Comparison of ENCODE assay signal across 23 cellular contexts in genomic region chr2:62319061-62319460, GRCh38.
A peak's percentile ranks its signal among the peaks of the same experiment; 100 is the strongest.
DNase-seq lines count a peak whose midpoint lies in the region; ATAC-seq, FAIRE-seq and TF ChIP-seq lines count a peak whose summit lies in the region.
"Had no signal": no experiment of that assay in that cellular context is flagged by ENCODE, and none has a peak within 500 bp of the region (broad histone marks: within the 10 kb centered on the region; RNA-seq: fewer than 3 reads in every experiment).

No MANE protein-coding gene starts in this region.

- peaks cover 35% of the 10 kb centered on the region for H3K4me1 Mint-ChIP-seq in WTC11
- peaks cover 6% of the 10 kb centered on the region for H3K4me1 Mint-ChIP-seq in chondrocyte (ENCODE audit: low read depth)

- no peak overlapping the region for H3K27ac ChIP-seq in ovary
- H3K27ac ChIP-seq: esophagus muscularis mucosa, right atrium auricular region, SJSA1 had no signal

- H3K27me3 ChIP-seq in ovary: no peaks in the 10 kb centered on the region
- H3K27me3 ChIP-seq: esophagus muscularis mucosa, right atrium auricular region, SJSA1 had no signal

- H3K9me3 Mint-ChIP-seq in WTC11: peaks cover 4% of the 10 kb centered on the region
- no peaks in the 10 kb centered on the region for H3K9me3 Mint-ChIP-seq in chondrocyte (ENCODE audit: low read depth)

- DNase-seq in GM12892 (ENCODE audit: insufficient read length) (no peak), WTC11 (ENCODE audit: low spot score) (no peak), chondrocyte (ENCODE audit: low spot score) (no peak), ovary (peak; percentile 39 to 55 (median 49)), GM13976 (ENCODE audit: low spot score) (no peak), middle frontal gyrus (ENCODE audit: extremely low spot score, low spot score) (no peak)
- DNase-seq: activated CD4-positive, CD25-positive, alpha-beta regulatory T cell; Caco-2; effector CD4-positive, alpha-beta T cell; NCI-H146; NCI-H2171 treated with DMSO at 0.1 percent for 48 hours; NCI-H774; nucleus accumbens; stimulated activated naive CD4-positive, alpha-beta T cell; T-helper 2 cell; trophoblast cell had no signal

- no peak for TF ChIP-seq EP300 in ovary (IDR thresholded peaks at IDR 0.05)

- in situ Hi-C loops in GM13976 (cut with MboI; ENCODE audit: low sequenced_read_pairs, unreplicated experiment): no loop called here

- peaks cover 5% of the 10 kb centered on the region for H3K4me1 ChIP-seq in ovary (ENCODE audit: insufficient read depth)
- H3K4me1 ChIP-seq: Caco-2, esophagus muscularis mucosa, right atrium auricular region, SJSA1 had no signal

- TF ChIP-seq POLR2A in GM12892 (IDR thresholded peaks at IDR 0.05; ENCODE audit: low read depth, low read length): no peak
- no peak for TF ChIP-seq POLR2A in ovary (IDR thresholded peaks at IDR 0.05)

- H3K9me3 ChIP-seq in ovary: no peaks in the 10 kb centered on the region
- H3K9me3 ChIP-seq: Caco-2, esophagus muscularis mucosa, HAP-1, right atrium auricular region, SJSA1 had no signal

- H3K27ac Mint-ChIP-seq in WTC11 (peak overlapping the region; percentile 78), chondrocyte (ENCODE audit: unreplicated experiment) (peak overlapping the region; percentile 78)

- no peaks in the 10 kb centered on the region for H3K27me3 Mint-ChIP-seq in WTC11 (ENCODE audit: low read depth)
- H3K27me3 Mint-ChIP-seq in chondrocyte (ENCODE audit: low read depth): no peaks in the 10 kb centered on the region

- peak; percentile 14 for FAIRE-seq in GM12892 (lab: Jason Lieb, UNC)

- H3K4me3 ChIP-seq in ovary: no peak overlapping the region
- H3K4me3 ChIP-seq: esophagus muscularis mucosa, HAP-1, right atrium auricular region, SJSA1 had no signal

- WGBS in ovary, 3 donors: 2 to 14% (median 3%) methylated on average over 1 of the region's 1 CpG

- no peaks in the 10 kb centered on the region for H3K36me3 ChIP-seq in ovary
- H3K36me3 ChIP-seq: esophagus muscularis mucosa, HAP-1, right atrium auricular region, SJSA1 had no signal

- ATAC-seq in WTC11: no peak
- no peak for ATAC-seq in HG02981 (IDR thresholded peaks at IDR 0.05; ENCODE audit: unreplicated experiment)
- ATAC-seq in GM21737 (IDR thresholded peaks at IDR 0.05; ENCODE audit: unreplicated experiment): no peak
- ATAC-seq: Panc1 had no signal

- H3K4me3 Mint-ChIP-seq in WTC11: no peak overlapping the region
- H3K4me3 Mint-ChIP-seq in chondrocyte (ENCODE audit: unreplicated experiment): no peak overlapping the region

- CTCF ChIA-PET in WTC11 (lab: Charles Lee): interaction anchor here (2.5 kb wide), 1 partner anchor 9 kb away, joined by 9 read pairs; no protein-coding TSS in a partner anchor

- intact Hi-C loops in ovary (cut with DNase I): no loop called here

- POLR2A ChIA-PET in WTC11 (lab: Charles Lee): no interaction called here

- 0 out of 2 replicates have a peak, but pooled peaks cover 3% of the 10 kb centered on the region for H3K36me3 Mint-ChIP-seq in WTC11
- no peaks in the 10 kb centered on the region for H3K36me3 Mint-ChIP-seq in chondrocyte (ENCODE audit: low read depth)

- TF ChIP-seq CTCF in WTC11 (IDR thresholded peaks at IDR 0.05) (no peak), chondrocyte (IDR thresholded peaks at IDR 0.05) (no peak), ovary (IDR thresholded peaks at IDR 0.05) (no peak), GM13976 (IDR thresholded peaks at IDR 0.05; ENCODE audit: borderline replicate concordance, control extremely low read depth, extremely low read depth, insufficient read depth, missing control alignments) (no peak)

TF ChIP-seq in WTC11, 78 proteins besides CTCF, POLR2A, EP300 and RAD21:
- no peak for TF ChIP-seq NR1H2 (CRISPR knock-in tag; IDR thresholded peaks at IDR 0.05)
- TF ChIP-seq GRHL2 (CRISPR knock-in tag; IDR thresholded peaks at IDR 0.05; ENCODE audit: insufficient replicate concordance, severe bottlenecking): no peak
- no peak for TF ChIP-seq ERG (CRISPR knock-in tag; IDR thresholded peaks at IDR 0.05)
- no peak for TF ChIP-seq FOXJ3 (CRISPR knock-in tag; IDR thresholded peaks at IDR 0.05; ENCODE audit: borderline replicate concordance)
- TF ChIP-seq TP53 (CRISPR knock-in tag; IDR thresholded peaks at IDR 0.05): no peak
- no peak for TF ChIP-seq USF2 (CRISPR knock-in tag; IDR thresholded peaks at IDR 0.05)

Comparison
In these comparisons a context has a peak if more than half of its experiments do, and no peak if none do; other contexts are left out.
1. DNase-seq: peak in ovary (5 of 5); none in GM12892 (single experiment), WTC11 (single experiment), chondrocyte (single experiment), GM13976 (single experiment) and middle frontal gyrus (single experiment).